In genomic region chr15:65033659-65034269, GRCh38 we compare ENCODE assay signal across 1 cellular context.
TF ChIP-seq lines count a peak whose summit lies in the region.

No MANE protein-coding gene starts in this region.

TF ChIP-seq in K562, 482 proteins besides CTCF, POLR2A, EP300 and RAD21:
- TF ChIP-seq MYC (IDR thresholded peaks at IDR 0.05; ENCODE audit: low read depth, low read length): 0 out of 2 replicates have a peak, but pooled peaks have one; percentile 15
- TF ChIP-seq MYC (CRISPR knock-in tag; IDR thresholded peaks at IDR 0.05; ENCODE audit: borderline replicate concordance, low read depth): no peak
- 0 out of 4 replicates have a peak, but pooled peaks of 1 of the 2 experiments have one; percentile 13 for TF ChIP-seq MNT (conservative IDR thresholded peaks at IDR 0.05)
- TF ChIP-seq CBFA2T3 (IDR thresholded peaks at IDR 0.05): no peak
- TF ChIP-seq ZNF407 (IDR thresholded peaks at IDR 0.05; ENCODE audit: low read depth): no peak
- no peak for TF ChIP-seq RFX7 (CRISPR knock-in tag; IDR thresholded peaks at IDR 0.05)
- peak; percentile 75 for TF ChIP-seq USF2 (CRISPR knock-in tag; IDR thresholded peaks at IDR 0.05)
- TF ChIP-seq BHLHE40 (IDR thresholded peaks at IDR 0.05; ENCODE audit: low read length): peak; percentile 79
- TF ChIP-seq SRF (CRISPR knock-in tag; IDR thresholded peaks at IDR 0.05): 0 out of 4 replicates have a peak, but pooled peaks of 1 of the 2 experiments have one; percentile 32
- TF ChIP-seq CREBBP (IDR thresholded peaks at IDR 0.05; ENCODE audit: low read depth, low read length): no peak
- TF ChIP-seq SMC3 (conservative IDR thresholded peaks at IDR 0.05; ENCODE audit: insufficient read depth, low read depth, low read length): peak; percentile 40; the same call in 1 of the 2 replicates
- TF ChIP-seq NFIC (IDR thresholded peaks at IDR 0.05): peak; percentile 32; the same call in 1 of the 2 replicates
- no peak for TF ChIP-seq FOXP1 (CRISPR knock-in tag; IDR thresholded peaks at IDR 0.05)
- TF ChIP-seq BDP1 (IDR thresholded peaks at IDR 0.05; ENCODE audit: insufficient read depth, insufficient read length): no peak
- peak; percentile 53; the same call in 1 of the 2 replicates for TF ChIP-seq USF1 (CRISPR knock-in tag; IDR thresholded peaks at IDR 0.05)
- TF ChIP-seq ESRRA (IDR thresholded peaks at IDR 0.05; ENCODE audit: borderline replicate concordance, low read depth): no peak
- TF ChIP-seq CUX1 (CRISPR knock-in tag; IDR thresholded peaks at IDR 0.05): 0 out of 2 replicates have a peak, but pooled peaks have one; percentile 58
TF ChIP-seq in K562: peak in this region for 9.
